8 cellular contexts compared by ENCODE assay signal in the genomic region with DNA sequence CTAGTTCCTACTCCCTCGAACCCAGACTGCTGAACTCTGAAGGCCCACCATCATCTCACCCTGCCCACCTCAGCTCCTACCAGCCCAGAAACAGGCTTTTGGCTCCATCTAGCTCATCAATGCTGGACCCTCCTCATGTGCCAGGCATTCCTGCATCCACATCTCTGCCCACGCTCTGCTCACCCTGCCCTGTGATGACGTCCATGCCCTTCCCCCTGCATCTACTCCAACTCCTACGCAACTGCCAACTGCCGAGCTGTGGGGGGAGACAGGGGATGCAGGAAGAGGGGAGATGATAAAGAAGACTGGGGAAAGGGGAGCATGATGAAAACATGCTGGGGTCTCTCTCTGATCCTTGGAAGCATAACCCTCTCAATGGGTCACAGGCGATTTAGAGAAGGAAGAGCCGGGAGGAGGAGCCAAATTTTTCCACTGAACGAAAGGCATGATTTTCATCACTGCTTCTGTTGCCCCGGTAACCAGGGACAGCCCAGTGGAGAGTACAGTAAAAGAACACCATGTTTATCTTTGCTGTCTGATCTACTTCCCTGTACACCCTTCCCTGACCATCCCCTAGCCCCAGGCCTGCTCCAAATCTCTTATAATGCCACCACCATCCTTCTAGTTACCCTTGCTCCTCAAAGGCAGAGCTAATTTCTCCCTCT. TPM values are rescaled to one million over a fixed set of nuclear protein-coding genes. Genes with fewer than 3 reads are reported as not detected.
DNase-seq lines count a peak whose midpoint lies in the region; ATAC-seq lines count a peak whose summit lies in the region.

No MANE protein-coding gene starts in this region.

- H3K4me3 Mint-ChIP-seq in effector memory CD8-positive, alpha-beta T cell: peak overlapping the region; percentile 93 to 94
- H3K4me3 Mint-ChIP-seq in naive thymus-derived CD4-positive, alpha-beta T cell: peak overlapping the region in 9 of 10 donors; percentile 86 to 99 (median 95)

- no peak for ATAC-seq in effector memory CD8-positive, alpha-beta T cell (replicated peaks)
- ATAC-seq in naive thymus-derived CD4-positive, alpha-beta T cell: peak; percentile 33
- ATAC-seq in HG02642 (IDR thresholded peaks at IDR 0.05; ENCODE audit: poor library complexity, unreplicated experiment) (no peak), GM18502 (IDR thresholded peaks at IDR 0.05; ENCODE audit: poor library complexity, unreplicated experiment) (no peak)

- no peaks in the 10 kb centered on the region for H3K9me3 ChIP-seq in BLaER1
- H3K9me3 ChIP-seq in naive thymus-derived CD4-positive, alpha-beta T cell (ENCODE audit: control insufficient read depth in 2 of 3, low read length in 3 of 3): no peaks in the 10 kb centered on the region

- H3K27me3 ChIP-seq in BLaER1: no peaks in the 10 kb centered on the region
- no peaks in the 10 kb centered on the region for H3K27me3 ChIP-seq in naive thymus-derived CD4-positive, alpha-beta T cell (ENCODE audit: control insufficient read depth in 2 of 2, insufficient read depth in 2 of 2, low read length in 2 of 2)

- no peaks in the 10 kb centered on the region for H3K27me3 Mint-ChIP-seq in effector memory CD8-positive, alpha-beta T cell
- no peaks in the 10 kb centered on the region for H3K27me3 Mint-ChIP-seq in naive thymus-derived CD4-positive, alpha-beta T cell

- intact Hi-C loops in naive thymus-derived CD4-positive, alpha-beta T cell (cut with micrococcal nuclease): loop anchor here (5.0 kb wide), 1 partner anchor 114 kb away; the partner anchor contains the start of gene CD46 (in 2 of the 2)

- POLR2A ChIA-PET in naive thymus-derived CD4-positive, alpha-beta T cell (lab: Charles Lee): interaction anchor here (2.2 to 20.4 kb wide), 3 partner anchors 11 to 38 kb away, joined by 17 to 547 read pairs (median 35); no protein-coding TSS in a partner anchor

- H3K4me3 ChIP-seq in BLaER1: peak overlapping the region; percentile 93; the same call in 1 of the 2 replicates
- H3K4me3 ChIP-seq in naive thymus-derived CD4-positive, alpha-beta T cell (ENCODE audit: low read length): peak overlapping the region; percentile 86

- H3K9ac ChIP-seq in BLaER1: 0 out of 2 replicates have a peak overlapping the region, but pooled peaks have one; percentile 9

- peaks cover 23% of the 10 kb centered on the region for H3K36me3 Mint-ChIP-seq in effector memory CD8-positive, alpha-beta T cell (ENCODE audit: insufficient read depth)
- H3K36me3 Mint-ChIP-seq in naive thymus-derived CD4-positive, alpha-beta T cell: peaks cover 3 to 54% (median 23%) of the 10 kb centered on the region in 5 donors

- H3K36me3 ChIP-seq in BLaER1: no peaks in the 10 kb centered on the region
- H3K36me3 ChIP-seq in naive thymus-derived CD4-positive, alpha-beta T cell (ENCODE audit: control insufficient read depth in 2 of 3, insufficient read depth in 3 of 3, low read length in 3 of 3): peaks cover 3 to 7% (median 4%) of the 10 kb centered on the region in 3 experiments

- H3K4me1 Mint-ChIP-seq in effector memory CD8-positive, alpha-beta T cell (ENCODE audit: low read depth in 2 of 2): peaks cover 68 to 77% of the 10 kb centered on the region in 2 donors
- peaks cover 28 to 87% (median 75%) of the 10 kb centered on the region in 7 donors for H3K4me1 Mint-ChIP-seq in naive thymus-derived CD4-positive, alpha-beta T cell

- H3K4me2 ChIP-seq in BLaER1: peak overlapping the region; percentile 97

- peaks cover 76% of the 10 kb centered on the region for H3K4me1 ChIP-seq in BLaER1
- peaks cover 43 to 77% of the 10 kb centered on the region in 2 donors for H3K4me1 ChIP-seq in naive thymus-derived CD4-positive, alpha-beta T cell (ENCODE audit: control insufficient read depth in 2 of 2, insufficient read depth in 2 of 2, low read length in 2 of 2)

- H3K27ac ChIP-seq in BLaER1: no peak overlapping the region
- peak overlapping the region; percentile 78 for H3K27ac ChIP-seq in naive thymus-derived CD4-positive, alpha-beta T cell (ENCODE audit: low read depth, low read length)

- CTCF ChIA-PET in naive thymus-derived CD4-positive, alpha-beta T cell (lab: Charles Lee): interaction anchor here (0.6 to 13.8 kb wide), 6 partner anchors 18 to 97 kb away, joined by 3 to 197 read pairs (median 18); no protein-coding TSS in a partner anchor

- peaks cover 8% of the 10 kb centered on the region; the same call in 1 of the 2 replicates for H4K20me1 ChIP-seq in BLaER1

- H3K9me3 Mint-ChIP-seq in effector memory CD8-positive, alpha-beta T cell: no peaks in the 10 kb centered on the region
- no peaks in the 10 kb centered on the region for H3K9me3 Mint-ChIP-seq in naive thymus-derived CD4-positive, alpha-beta T cell

- peak overlapping the region; percentile 95 to 97 for H3K27ac Mint-ChIP-seq in effector memory CD8-positive, alpha-beta T cell
- peak overlapping the region in 8 of 9 donors; percentile 90 to 97 (median 94) for H3K27ac Mint-ChIP-seq in naive thymus-derived CD4-positive, alpha-beta T cell

- peak; percentile 21 for DNase-seq in OCI-M1 (lab: John Stamatoyannopoulos, UW)
- no peak for DNase-seq in effector memory CD8-positive, alpha-beta T cell
- peak in 6 of 9 donors; percentile 17 to 69 (median 38) for DNase-seq in naive thymus-derived CD4-positive, alpha-beta T cell
- DNase-seq in NCI-H128 (lab: John Stamatoyannopoulos, UW; ENCODE audit: unreplicated experiment): no peak
- DNase-seq in KG1 (lab: John Stamatoyannopoulos, UW): no peak

RNA-seq across cellular contexts. Expression of gene CD34, which starts 44.3 kb away (rescaled TPM):
- total RNA-seq in naive thymus-derived CD4-positive, alpha-beta T cell: 1 to 10 TPM in 1 of 5 experiments, under 1 TPM in 3, not detected in 1; 0.02 to 3.4 (median 0.39) TPM
- polyA plus RNA-seq in naive thymus-derived CD4-positive, alpha-beta T cell: not detected

Comparison
In these comparisons a context has a peak if more than half of its experiments do, and no peak if none do; other contexts are left out.
1. DNase-seq: peak in OCI-M1 (single experiment) and naive thymus-derived CD4-positive, alpha-beta T cell (6 of 9); none in effector memory CD8-positive, alpha-beta T cell (0 of 3), NCI-H128 (single experiment) and KG1 (single experiment).